ENCODE assay signal across 2 cellular contexts in the genomic region with DNA sequence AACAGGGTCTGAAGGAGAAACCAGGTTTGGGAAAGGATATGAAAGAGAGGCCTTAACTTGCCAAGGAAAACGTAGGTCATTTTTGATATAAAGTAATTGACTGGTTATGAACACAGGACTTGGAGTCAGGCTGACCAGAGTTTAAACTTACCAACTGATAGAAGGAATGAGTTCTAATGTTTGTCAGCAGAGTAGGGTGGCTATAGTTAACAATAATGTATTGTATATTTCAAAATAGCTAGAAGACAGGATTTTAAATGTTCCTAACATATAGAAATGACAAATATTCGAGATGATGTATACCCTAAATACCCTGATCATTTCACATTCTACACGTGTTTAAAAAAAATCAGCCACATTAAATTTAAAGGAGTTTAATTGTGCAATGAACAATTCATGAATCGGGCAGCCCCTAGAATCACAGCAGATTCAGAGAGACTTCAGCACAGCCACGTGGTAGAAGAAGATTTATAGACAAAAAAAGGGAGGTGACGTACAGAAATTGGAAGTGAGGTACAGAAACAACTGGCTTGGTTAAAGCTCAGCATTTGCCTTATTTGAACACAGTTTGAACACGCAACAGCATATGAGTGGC.
TF ChIP-seq lines count a peak whose summit lies in the region.

No MANE protein-coding gene starts in this region.

TF ChIP-seq in IMR-90, 13 proteins besides CTCF, POLR2A, EP300 and RAD21:
- no peak for TF ChIP-seq SMC3 (IDR thresholded peaks at IDR 0.05; ENCODE audit: low read depth, low read length)
- TF ChIP-seq RCOR1 (IDR thresholded peaks at IDR 0.05; ENCODE audit: insufficient replicate concordance, low read length), result no peak
- TF ChIP-seq NFE2L2 (IDR thresholded peaks at IDR 0.05; ENCODE audit: low read depth, low read length), result no peak
- no peak for TF ChIP-seq FOS (IDR thresholded peaks at IDR 0.05; ENCODE audit: low read depth, low read length)
- no peak for TF ChIP-seq CHD1 (IDR thresholded peaks at IDR 0.05; ENCODE audit: low read depth, low read length)
- TF ChIP-seq MXI1 (IDR thresholded peaks at IDR 0.05; ENCODE audit: borderline replicate concordance, low read depth, low read length), result no peak
- TF ChIP-seq, protein P1, sequence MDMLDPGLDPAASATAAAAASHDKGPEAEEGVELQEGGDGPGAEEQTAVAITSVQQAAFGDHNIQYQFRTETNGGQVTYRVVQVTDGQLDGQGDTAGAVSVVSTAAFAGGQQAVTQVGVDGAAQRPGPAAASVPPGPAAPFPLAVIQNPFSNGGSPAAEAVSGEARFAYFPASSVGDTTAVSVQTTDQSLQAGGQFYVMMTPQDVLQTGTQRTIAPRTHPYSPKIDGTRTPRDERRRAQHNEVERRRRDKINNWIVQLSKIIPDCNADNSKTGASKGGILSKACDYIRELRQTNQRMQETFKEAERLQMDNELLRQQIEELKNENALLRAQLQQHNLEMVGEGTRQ (IDR thresholded peaks at IDR 0.05; ENCODE audit: low read depth, low read length), result no peak
- TF ChIP-seq, protein P2, sequence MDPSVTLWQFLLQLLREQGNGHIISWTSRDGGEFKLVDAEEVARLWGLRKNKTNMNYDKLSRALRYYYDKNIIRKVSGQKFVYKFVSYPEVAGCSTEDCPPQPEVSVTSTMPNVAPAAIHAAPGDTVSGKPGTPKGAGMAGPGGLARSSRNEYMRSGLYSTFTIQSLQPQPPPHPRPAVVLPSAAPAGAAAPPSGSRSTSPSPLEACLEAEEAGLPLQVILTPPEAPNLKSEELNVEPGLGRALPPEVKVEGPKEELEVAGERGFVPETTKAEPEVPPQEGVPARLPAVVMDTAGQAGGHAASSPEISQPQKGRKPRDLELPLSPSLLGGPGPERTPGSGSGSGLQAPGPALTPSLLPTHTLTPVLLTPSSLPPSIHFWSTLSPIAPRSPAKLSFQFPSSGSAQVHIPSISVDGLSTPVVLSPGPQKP (IDR thresholded peaks at IDR 0.05; ENCODE audit: borderline replicate concordance, low read depth, low read length), result no peak
- no peak for TF ChIP-seq RFX5 (IDR thresholded peaks at IDR 0.05; ENCODE audit: low read depth, low read length)
- TF ChIP-seq MAFK (IDR thresholded peaks at IDR 0.05; ENCODE audit: low read depth, low read length), result no peak
- TF ChIP-seq BHLHE40 (IDR thresholded peaks at IDR 0.05; ENCODE audit: low read depth, low read length), result no peak
- no peak for TF ChIP-seq MAZ (IDR thresholded peaks at IDR 0.05; ENCODE audit: borderline replicate concordance, low read depth, low read length)
- TF ChIP-seq CEBPB (IDR thresholded peaks at IDR 0.05; ENCODE audit: low read depth, low read length), result no peak

TF ChIP-seq in H1, 55 proteins besides CTCF, POLR2A, EP300 and RAD21:
- TF ChIP-seq ZNF274 (IDR thresholded peaks at IDR 0.05; ENCODE audit: borderline replicate concordance, extremely low read depth, low read length) (no peak), CHD1 (IDR thresholded peaks at IDR 0.05; ENCODE audit: low read depth, low read length) (no peak), YY1 (IDR thresholded peaks at IDR 0.05; ENCODE audit: low read depth, low read length) (no peak), RXRA (IDR thresholded peaks at IDR 0.05; ENCODE audit: insufficient read depth, low read depth, low read length) (no peak), TAF1 (IDR thresholded peaks at IDR 0.05; ENCODE audit: low read depth, low read length) (no peak), KDM1A (IDR thresholded peaks at IDR 0.05; ENCODE audit: borderline replicate concordance, low read length) (no peak), SP2 (IDR thresholded peaks at IDR 0.05; ENCODE audit: low read length) (no peak), KDM4A (IDR thresholded peaks at IDR 0.05; ENCODE audit: low read depth, low read length, severe bottlenecking) (no peak), GABPA (IDR thresholded peaks at IDR 0.05; ENCODE audit: borderline replicate concordance, insufficient read depth, low read length) (no peak), TAF7 (optimal IDR thresholded peaks at IDR 0.05; ENCODE audit: borderline replicate concordance, low read depth, low read length) (no peak), CHD2 (IDR thresholded peaks at IDR 0.05; ENCODE audit: low read length) (no peak), CTBP2 (IDR thresholded peaks at IDR 0.05; ENCODE audit: borderline replicate concordance, insufficient read depth, insufficient read length, low read length) (no peak)
- TF ChIP-seq, protein P3, sequence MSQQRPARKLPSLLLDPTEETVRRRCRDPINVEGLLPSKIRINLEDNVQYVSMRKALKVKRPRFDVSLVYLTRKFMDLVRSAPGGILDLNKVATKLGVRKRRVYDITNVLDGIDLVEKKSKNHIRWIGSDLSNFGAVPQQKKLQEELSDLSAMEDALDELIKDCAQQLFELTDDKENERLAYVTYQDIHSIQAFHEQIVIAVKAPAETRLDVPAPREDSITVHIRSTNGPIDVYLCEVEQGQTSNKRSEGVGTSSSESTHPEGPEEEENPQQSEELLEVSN (IDR thresholded peaks at IDR 0.05), result no peak
- TF ChIP-seq, protein P4, sequence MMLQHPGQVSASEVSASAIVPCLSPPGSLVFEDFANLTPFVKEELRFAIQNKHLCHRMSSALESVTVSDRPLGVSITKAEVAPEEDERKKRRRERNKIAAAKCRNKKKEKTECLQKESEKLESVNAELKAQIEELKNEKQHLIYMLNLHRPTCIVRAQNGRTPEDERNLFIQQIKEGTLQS (IDR thresholded peaks at IDR 0.05; ENCODE audit: insufficient read depth, low read depth, low read length), result no peak
- TF ChIP-seq, protein P1 (IDR thresholded peaks at IDR 0.05; ENCODE audit: low read length), result no peak
TF ChIP-seq in H1: peak in this region for 0.
